Comparison of ENCODE assay signal across 8 cellular contexts in the genomic region with DNA sequence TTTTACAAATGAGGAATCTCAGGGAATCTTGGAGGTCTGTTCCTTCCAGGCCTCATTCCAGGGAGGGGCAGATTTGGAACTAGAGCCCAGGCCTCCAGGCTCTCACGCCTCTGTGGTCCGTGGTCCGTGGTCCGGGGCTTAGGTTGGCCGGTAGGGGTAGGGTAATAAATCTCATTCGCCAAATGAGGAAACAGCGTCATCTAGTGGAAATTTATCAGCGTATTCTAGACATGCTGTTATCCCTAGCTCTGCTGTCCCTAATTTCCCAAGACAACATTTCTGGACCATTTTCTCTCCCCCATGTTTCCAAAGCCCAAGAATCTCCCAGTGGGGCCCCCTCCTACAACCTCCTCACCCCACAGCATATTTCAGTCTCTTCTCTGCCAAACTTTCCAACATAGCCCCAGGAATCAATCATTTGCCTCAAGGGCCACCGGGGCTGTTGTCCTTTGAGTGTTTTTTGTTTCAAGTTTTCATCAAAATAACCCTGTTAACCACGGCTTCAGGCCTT.
A peak's percentile ranks its signal among the peaks of the same experiment; 100 is the strongest.
DNase-seq lines count a peak whose midpoint lies in the region; ATAC-seq and TF ChIP-seq lines count a peak whose summit lies in the region.

No MANE protein-coding gene starts in this region.

- H3K4me1 ChIP-seq in Caco-2 (0 out of 2 replicates have a peak, but pooled peaks cover 6% of the 10 kb centered on the region), aorta (ENCODE audit: control insufficient read depth in 1 of 2, insufficient read depth in 2 of 2, low read length in 2 of 2) (peaks cover 3 to 5% of the 10 kb centered on the region in 2 donors)

- ATAC-seq in GM19397 (IDR thresholded peaks at IDR 0.05; ENCODE audit: unreplicated experiment) (peak; percentile 74), HG03469 (IDR thresholded peaks at IDR 0.05; ENCODE audit: unreplicated experiment) (peak; percentile 58), aorta (ENCODE audit: low FRiP score) (peak; percentile 80)
- peak; percentile 90 for ATAC-seq in activated CD8-positive, alpha-beta T cell treated with anti-CD3 and anti-CD28 coated beads for 36 hours

- intact Hi-C loops in Caco-2 (cut with micrococcal nuclease; ENCODE audit: unreplicated experiment) (loop anchor here (1.0 to 10.0 kb wide), 8 partner anchors 59 to 712 kb away; no protein-coding TSS in a partner anchor), aorta (cut with DNase I) (loop anchor here (2.0 to 10.0 kb wide), 4 partner anchors 181 to 666 kb away; no protein-coding TSS in a partner anchor)
- intact Hi-C loops in activated CD8-positive, alpha-beta T cell treated with anti-CD3 and anti-CD28 coated beads for 36 hours (cut with micrococcal nuclease) = loop anchor here (1.0 to 10.0 kb wide), 4 partner anchors 118 to 698 kb away; no protein-coding TSS in a partner anchor

- H3K27me3 ChIP-seq in Caco-2 (replicated peaks; ENCODE audit: control insufficient read depth, insufficient read depth, low read length) (no peaks in the 10 kb centered on the region), aorta (ENCODE audit: control insufficient read depth in 1 of 2, insufficient read depth in 2 of 2, low read length in 1 of 2) (no peaks in the 10 kb centered on the region)

- H3K4me1 Mint-ChIP-seq in Caco-2 (ENCODE audit: low read depth, unreplicated experiment) (peaks cover 23% of the 10 kb centered on the region), nephron progenitor cell (peaks cover 28% of the 10 kb centered on the region)
- H3K4me1 Mint-ChIP-seq in activated CD8-positive, alpha-beta T cell treated with anti-CD3 and anti-CD28 coated beads for 36 hours (ENCODE audit: low read depth) = no peaks in the 10 kb centered on the region

- H3K4me3 ChIP-seq in Caco-2 (ENCODE audit: low read depth, low read length) = no peak overlapping the region
- H3K4me3 ChIP-seq in fibroblast of pulmonary artery (replicated peaks; ENCODE audit: low read depth, low read length) = no peak overlapping the region
- H3K4me3 ChIP-seq in aorta (ENCODE audit: low read length in 2 of 2) = no peak overlapping the region

- H3K9me3 Mint-ChIP-seq in Caco-2 (ENCODE audit: unreplicated experiment) = peaks cover 9% of the 10 kb centered on the region
- H3K9me3 Mint-ChIP-seq in activated CD8-positive, alpha-beta T cell treated with anti-CD3 and anti-CD28 coated beads for 36 hours = peaks cover 2% of the 10 kb centered on the region
- peaks cover 25% of the 10 kb centered on the region for H3K9me3 Mint-ChIP-seq in nephron progenitor cell

- H3K27me3 Mint-ChIP-seq in Caco-2 (ENCODE audit: insufficient read depth, unreplicated experiment) = no peaks in the 10 kb centered on the region
- peaks cover 3% of the 10 kb centered on the region for H3K27me3 Mint-ChIP-seq in activated CD8-positive, alpha-beta T cell treated with anti-CD3 and anti-CD28 coated beads for 36 hours
- peaks cover 13% of the 10 kb centered on the region for H3K27me3 Mint-ChIP-seq in nephron progenitor cell (ENCODE audit: low read depth, poor library complexity)

- H3K9me3 ChIP-seq in Caco-2 (peaks cover 12% of the 10 kb centered on the region; the same call in 1 of the 2 replicates), aorta (ENCODE audit: control insufficient read depth, low read length) (no peaks in the 10 kb centered on the region)

- no TSS peak for BruUV-seq in Caco-2 (replicated peaks; lab: Mats Ljungman, UMichigan)

- CTCF ChIA-PET in Caco-2 (lab: Charles Lee) = interaction anchor here (0.6 to 1.8 kb wide), 11 partner anchors 9 to 907 kb away, joined by 3 to 9 read pairs (median 4); no protein-coding TSS in a partner anchor
- CTCF ChIA-PET in activated CD8-positive, alpha-beta T cell treated with anti-CD3 and anti-CD28 coated beads for 36 hours (lab: Charles Lee) = interaction anchor here (0.6 to 3.6 kb wide), 35 partner anchors 8 to 899 kb away, joined by 3 to 36 read pairs (median 4); no protein-coding TSS in a partner anchor

- WGBS in aorta, 2 donors = 12 to 13% methylated on average over 10 of the region's 10 CpGs

- H3K27ac ChIP-seq in aorta (ENCODE audit: low read depth in 1 of 2, low read length in 2 of 2) = no peak overlapping the region

- H3K36me3 Mint-ChIP-seq in Caco-2 (ENCODE audit: insufficient read depth, unreplicated experiment) = no peaks in the 10 kb centered on the region
- no peaks in the 10 kb centered on the region for H3K36me3 Mint-ChIP-seq in activated CD8-positive, alpha-beta T cell treated with anti-CD3 and anti-CD28 coated beads for 36 hours (ENCODE audit: low read depth)
- no peaks in the 10 kb centered on the region for H3K36me3 Mint-ChIP-seq in nephron progenitor cell (ENCODE audit: low read depth)

- H3K27ac Mint-ChIP-seq in Caco-2 (ENCODE audit: unreplicated experiment) (no peak overlapping the region), nephron progenitor cell (no peak overlapping the region)
- H3K27ac Mint-ChIP-seq in activated CD8-positive, alpha-beta T cell treated with anti-CD3 and anti-CD28 coated beads for 36 hours = no peak overlapping the region

- POLR2A ChIA-PET in Caco-2 (lab: Charles Lee) = no interaction called here
- POLR2A ChIA-PET in activated CD8-positive, alpha-beta T cell treated with anti-CD3 and anti-CD28 coated beads for 36 hours (lab: Charles Lee) = no interaction called here

- H3K4me3 Mint-ChIP-seq in Caco-2 (ENCODE audit: unreplicated experiment) = no peak overlapping the region
- H3K4me3 Mint-ChIP-seq in activated CD8-positive, alpha-beta T cell treated with anti-CD3 and anti-CD28 coated beads for 36 hours = no peak overlapping the region
- H3K4me3 Mint-ChIP-seq in nephron progenitor cell = no peak overlapping the region

- DNase-seq in Caco-2 = peak; percentile 49 to 73
- DNase-seq in NCI-H524 treated with DMSO at 0.1 percent for 48 hours (lab: John Stamatoyannopoulos, UW) = peak; percentile 62
- DNase-seq in activated CD8-positive, alpha-beta T cell treated with anti-CD3 and anti-CD28 coated beads for 36 hours = peak; percentile 51
- peak; percentile 95 for DNase-seq in fibroblast of pulmonary artery (ENCODE audit: low read depth)
- peak; percentile 67 for DNase-seq in nephron progenitor cell
- DNase-seq in aorta = no peak

- peak; percentile 84 to 87 for TF ChIP-seq CTCF in Caco-2 (IDR thresholded peaks at IDR 0.05; ENCODE audit: insufficient read depth in 1 of 2, low read depth in 1 of 2, low read length in 1 of 2, severe bottlenecking in 1 of 2, unreplicated experiment in 1 of 2)
- peak; percentile 93 for TF ChIP-seq CTCF in activated CD8-positive, alpha-beta T cell treated with anti-CD3 and anti-CD28 coated beads for 36 hours (IDR thresholded peaks at IDR 0.05)
- peak; percentile 88 for TF ChIP-seq CTCF in fibroblast of pulmonary artery (IDR thresholded peaks at IDR 0.05; ENCODE audit: low read length, missing control alignments)
- TF ChIP-seq CTCF in nephron progenitor cell (IDR thresholded peaks at IDR 0.05) = peak; percentile 85

- H3K36me3 ChIP-seq in Caco-2 (ENCODE audit: control insufficient read depth, insufficient read depth, low read length) = no peaks in the 10 kb centered on the region
- no peaks in the 10 kb centered on the region for H3K36me3 ChIP-seq in aorta (ENCODE audit: control insufficient read depth in 1 of 2, insufficient read depth in 2 of 2, low read length in 1 of 2)

Comparison
In these comparisons a context has a peak if more than half of its experiments do, and no peak if none do; other contexts are left out.
1. DNase-seq: peak in Caco-2 (2 of 2), NCI-H524 treated with DMSO at 0.1 percent for 48 hours (single experiment), activated CD8-positive, alpha-beta T cell treated with anti-CD3 and anti-CD28 coated beads for 36 hours (single experiment), fibroblast of pulmonary artery (single experiment) and nephron progenitor cell (single experiment); none in aorta (0 of 2).
2. Peak in every context shown above with its lines, with median percentiles within 50 percentile points of each other: CTCF ChIP-seq and ATAC-seq.